In genomic region chr3:194306771-194307640, GRCh38 we compare ENCODE assay signal across 9 cellular contexts. TPM values are rescaled to one million over a fixed set of nuclear protein-coding genes. Genes with fewer than 3 reads are reported as not detected.
DNase-seq lines count a peak whose midpoint lies in the region; ATAC-seq and TF ChIP-seq lines count a peak whose summit lies in the region.
"Had no signal": no experiment of that assay in that cellular context is flagged by ENCODE, and none has a peak within 500 bp of the region (broad histone marks: within the 10 kb centered on the region; RNA-seq: fewer than 3 reads in every experiment).

No MANE protein-coding gene starts in this region.

- in situ Hi-C loops in HAP-1 (cut with MboI; ENCODE audit: low sequenced_read_pairs) = loop anchor here (25.0 kb wide), 2 partner anchors 345 to 645 kb away; no protein-coding TSS in a partner anchor

- H3K4me1 ChIP-seq in HAP-1 = no peaks in the 10 kb centered on the region; the same call in 1 of the 2 replicates

- intact Hi-C loops in activated CD4-positive, alpha-beta T cell treated with anti-CD3 and anti-CD28 coated beads, Interleukin-2, amount 10 ng/mL, durations not matched to agents 24 days and 14 days (cut with micrococcal nuclease) = loop anchor here (2.0 to 5.0 kb wide), 2 partner anchors 170 to 345 kb away; partner anchors contain the start of gene HES1

- H3K4me3 ChIP-seq in HAP-1 = no peak overlapping the region

- ATAC-seq in HG02938 (IDR thresholded peaks at IDR 0.05; ENCODE audit: unreplicated experiment) (peak; percentile 40), T-cell (replicated peaks in 1 of 4) (peak; percentile 59 to 67 (median 61))

- H3K4me1 Mint-ChIP-seq in activated CD4-positive, alpha-beta T cell treated with anti-CD3 and anti-CD28 coated beads, Interleukin-2, amount 10 ng/mL, durations not matched to agents 24 days and 14 days = peaks cover 53% of the 10 kb centered on the region
- H3K4me1 Mint-ChIP-seq in T-cell (peaks cover 34 to 44% (median 42%) of the 10 kb centered on the region in 3 donors), glutamatergic neuron (ENCODE audit: low read depth, unreplicated experiment) (peaks cover 13% of the 10 kb centered on the region)

- peaks cover 3% of the 10 kb centered on the region for H3K36me3 Mint-ChIP-seq in activated CD4-positive, alpha-beta T cell treated with anti-CD3 and anti-CD28 coated beads, Interleukin-2, amount 10 ng/mL, durations not matched to agents 24 days and 14 days (ENCODE audit: low read depth)
- H3K36me3 Mint-ChIP-seq in T-cell (no peaks in the 10 kb centered on the region), glutamatergic neuron (ENCODE audit: unreplicated experiment) (no peaks in the 10 kb centered on the region)

- H3K27ac Mint-ChIP-seq in activated CD4-positive, alpha-beta T cell treated with anti-CD3 and anti-CD28 coated beads, Interleukin-2, amount 10 ng/mL, durations not matched to agents 24 days and 14 days = peak overlapping the region; percentile 84
- peak overlapping the region; percentile 40 to 89 for H3K27ac Mint-ChIP-seq in T-cell
- no peak overlapping the region for H3K27ac Mint-ChIP-seq in glutamatergic neuron (ENCODE audit: unreplicated experiment)

- CTCF ChIA-PET in T-cell (lab: Charles Lee) = interaction anchor here (1.0 to 1.6 kb wide), 2 partner anchors 8 to 10 kb away, joined by 3 to 4 read pairs; no protein-coding TSS in a partner anchor

- H3K4me3 Mint-ChIP-seq in activated CD4-positive, alpha-beta T cell treated with anti-CD3 and anti-CD28 coated beads, Interleukin-2, amount 10 ng/mL, durations not matched to agents 24 days and 14 days = peak overlapping the region; percentile 74
- peak overlapping the region; percentile 45 to 79 (median 62) for H3K4me3 Mint-ChIP-seq in T-cell
- no peak overlapping the region for H3K4me3 Mint-ChIP-seq in glutamatergic neuron (ENCODE audit: unreplicated experiment)

- TF ChIP-seq CTCF in glutamatergic neuron (IDR thresholded peaks at IDR 0.05; ENCODE audit: partially characterized antibody, unreplicated experiment) = no peak

- H3K9me3 ChIP-seq in HAP-1 = no peaks in the 10 kb centered on the region

- no peaks in the 10 kb centered on the region for H3K9me3 Mint-ChIP-seq in activated CD4-positive, alpha-beta T cell treated with anti-CD3 and anti-CD28 coated beads, Interleukin-2, amount 10 ng/mL, durations not matched to agents 24 days and 14 days
- no peaks in the 10 kb centered on the region for H3K9me3 Mint-ChIP-seq in T-cell
- no peaks in the 10 kb centered on the region for H3K9me3 Mint-ChIP-seq in glutamatergic neuron (ENCODE audit: unreplicated experiment)

- POLR2A ChIA-PET in T-cell (lab: Charles Lee) = no interaction called here

- no peaks in the 10 kb centered on the region for H3K27me3 ChIP-seq in HAP-1 (ENCODE audit: low read depth)

- H3K27me3 Mint-ChIP-seq in activated CD4-positive, alpha-beta T cell treated with anti-CD3 and anti-CD28 coated beads, Interleukin-2, amount 10 ng/mL, durations not matched to agents 24 days and 14 days = no peaks in the 10 kb centered on the region
- H3K27me3 Mint-ChIP-seq in T-cell (no peaks in the 10 kb centered on the region), glutamatergic neuron (ENCODE audit: unreplicated experiment) (no peaks in the 10 kb centered on the region)

- H3K36me3 ChIP-seq in HAP-1 (replicated peaks) = no peaks in the 10 kb centered on the region

- peak; percentile 85 for DNase-seq in activated CD4-positive, alpha-beta T cell treated with anti-CD3 and anti-CD28 coated beads, Interleukin-2, amount 10 ng/mL, durations not matched to agents 24 days and 14 days
- no peak for DNase-seq in activated CD4-positive, alpha-beta T cell treated with anti-CD3 and anti-CD28 coated beads for 1 hour
- DNase-seq in T-cell = peak in 4 of 34 experiments; percentile 14 to 21 (median 16)
- peak; percentile 44 for DNase-seq in stimulated activated CD8-positive, alpha-beta memory T cell treated with anti-CD3 and anti-CD28 coated beads, Interleukin-4, amount 100 ng/mL, for 48 hours
- no peak for DNase-seq in HT-29 (ENCODE audit: low spot score)
- DNase-seq in glutamatergic neuron = no peak
- no peak for DNase-seq in HAP-1 (ENCODE audit: low spot score in 2 of 2)
- DNase-seq: NCI-H774 had no signal

RNA-seq across cellular contexts. Expression of gene CPN2, which starts 44.1 kb away (rescaled TPM):
- not detected in 2 replicates for total RNA-seq in activated CD4-positive, alpha-beta T cell treated with anti-CD3 and anti-CD28 coated beads, Interleukin-2, amount 10 ng/mL, durations not matched to agents 24 days and 14 days
- under 1 TPM in 2 of 5 donors, not detected in 3; 0.12 to 0.13 TPM for total RNA-seq in T-cell
- not detected in 2 replicates for total RNA-seq in HT-29 (2014; rRNA removed; shearing (Covaris generic))
- not detected for total RNA-seq in glutamatergic neuron (ENCODE audit: unreplicated experiment)

Comparison
In these comparisons a context has a peak if more than half of its experiments do, and no peak if none do; other contexts are left out.
1. DNase-seq: peak in activated CD4-positive, alpha-beta T cell treated with anti-CD3 and anti-CD28 coated beads, Interleukin-2, amount 10 ng/mL, durations not matched to agents 24 days and 14 days (single experiment) and stimulated activated CD8-positive, alpha-beta memory T cell treated with anti-CD3 and anti-CD28 coated beads, Interleukin-4, amount 100 ng/mL, for 48 hours (single experiment); none in activated CD4-positive, alpha-beta T cell treated with anti-CD3 and anti-CD28 coated beads for 1 hour (single experiment), HT-29 (single experiment), glutamatergic neuron (single experiment) and HAP-1 (0 of 2).